Comparison of ENCODE assay signal across 8 cellular contexts in genomic region chr12:68612245-68612644, GRCh38. TPM values are rescaled to one million over a fixed set of nuclear protein-coding genes. Genes with fewer than 3 reads are reported as not detected.
A peak's percentile ranks its signal among the peaks of the same experiment; 100 is the strongest.
DNase-seq lines count a peak whose midpoint lies in the region; ATAC-seq and TF ChIP-seq lines count a peak whose summit lies in the region.

No MANE protein-coding gene starts in this region.

- ATAC-seq in heart left ventricle (peak in 1 of 4 donors; percentile 13), left ventricle myocardium superior (no peak), aorta (ENCODE audit: low FRiP score) (no peak), HG03025 (IDR thresholded peaks at IDR 0.05; ENCODE audit: low FRiP score, unreplicated experiment) (no peak), left lobe of liver (no peak)

- H3K27me3 ChIP-seq in heart left ventricle (no peaks in the 10 kb centered on the region), aorta (ENCODE audit: control insufficient read depth in 1 of 2, insufficient read depth in 2 of 2, low read length in 1 of 2) (no peaks in the 10 kb centered on the region)

- intact Hi-C loops in heart left ventricle (cut with DNase I) = loop anchor here in 9 of 10 donors (5.0 to 10.0 kb wide), 8 partner anchors 63 to 390 kb away; partner anchors contain the start of gene NUP107 (in 3 of the 9)
- intact Hi-C loops in left ventricle myocardium superior (cut with micrococcal nuclease) = no loop called here
- intact Hi-C loops in aorta (cut with DNase I) = loop anchor here (10.0 kb wide), 2 partner anchors 77 to 247 kb away; no protein-coding TSS in a partner anchor

- H3K4me3 ChIP-seq in heart left ventricle (peak overlapping the region; percentile 54 to 91 (median 82)), aorta (ENCODE audit: low read length in 2 of 2) (peak overlapping the region; percentile 91 to 99)

- H3K9me3 ChIP-seq in heart left ventricle (no peaks in the 10 kb centered on the region), aorta (ENCODE audit: control insufficient read depth, low read length) (no peaks in the 10 kb centered on the region)

- WGBS in heart left ventricle, 4 donors = 11 to 15% (median 13%) methylated on average over 5 of the region's 5 CpGs
- 10 to 11% methylated on average over 5 of the region's 5 CpGs for WGBS in aorta, 2 donors

- H3K4me1 ChIP-seq in heart left ventricle (peaks cover 5 to 60% (median 50%) of the 10 kb centered on the region in 12 donors), aorta (ENCODE audit: control insufficient read depth in 1 of 2, insufficient read depth in 2 of 2, low read length in 2 of 2) (peaks cover 0 to 2% of the 10 kb centered on the region in 2 donors)

- TF ChIP-seq POLR2A in heart left ventricle (IDR thresholded peaks at IDR 0.05) = no peak

- peaks cover 0 to 5% (median 0%) of the 10 kb centered on the region in 9 donors for H3K36me3 ChIP-seq in heart left ventricle
- no peaks in the 10 kb centered on the region for H3K36me3 ChIP-seq in aorta (ENCODE audit: control insufficient read depth in 1 of 2, insufficient read depth in 2 of 2, low read length in 1 of 2)

- peak overlapping the region; percentile 95 to 99 (median 96) for H3K27ac ChIP-seq in heart left ventricle
- H3K27ac ChIP-seq in aorta (ENCODE audit: low read depth in 1 of 2, low read length in 2 of 2) = peak overlapping the region in 1 of 2 donors; percentile 38

- DNase-seq in heart left ventricle (no peak), left ventricle myocardium superior (no peak), astrocyte of the hippocampus (ENCODE audit: low read depth, low spot score) (peak; percentile 31), lung microvascular endothelial cell (ENCODE audit: low read depth in 2 of 2) (peak; percentile 47 to 73), aorta (no peak), NCI-H345 treated with DMSO at 0.1 percent for 48 hours (lab: John Stamatoyannopoulos, UW; ENCODE audit: unreplicated experiment) (no peak), left lobe of liver (ENCODE audit: low spot score) (no peak)

- TF ChIP-seq CTCF in heart left ventricle (IDR thresholded peaks at IDR 0.05) = no peak

RNA-seq across cellular contexts. Expression of gene RAP1B, which starts 1.5 kb away (rescaled TPM):
- total RNA-seq in heart left ventricle (100 to 1,000 TPM in 1 of 9 donors, 10 to 100 TPM in 8; 39.2 to 113 (median 52.2) TPM), left ventricle myocardium superior (44.8 TPM), lung microvascular endothelial cell (92.2 and 134 TPM in 2 replicates), aorta (100 to 1,000 TPM; 166 to 173 TPM), left lobe of liver (48.1 TPM)
- polyA plus RNA-seq in heart left ventricle (10 to 100 TPM; 25.3 to 84.5 TPM), aorta (100 to 1,000 TPM; 113 to 163 TPM)

Comparison
In these comparisons a context has a peak if more than half of its experiments do, and no peak if none do; other contexts are left out.
1. DNase-seq: peak in astrocyte of the hippocampus (single experiment) and lung microvascular endothelial cell (2 of 2); none in heart left ventricle (0 of 5), left ventricle myocardium superior (single experiment), aorta (0 of 2), NCI-H345 treated with DMSO at 0.1 percent for 48 hours (single experiment) and left lobe of liver (single experiment).